ENCODE assay signal across 24 cellular contexts in the genomic region with DNA sequence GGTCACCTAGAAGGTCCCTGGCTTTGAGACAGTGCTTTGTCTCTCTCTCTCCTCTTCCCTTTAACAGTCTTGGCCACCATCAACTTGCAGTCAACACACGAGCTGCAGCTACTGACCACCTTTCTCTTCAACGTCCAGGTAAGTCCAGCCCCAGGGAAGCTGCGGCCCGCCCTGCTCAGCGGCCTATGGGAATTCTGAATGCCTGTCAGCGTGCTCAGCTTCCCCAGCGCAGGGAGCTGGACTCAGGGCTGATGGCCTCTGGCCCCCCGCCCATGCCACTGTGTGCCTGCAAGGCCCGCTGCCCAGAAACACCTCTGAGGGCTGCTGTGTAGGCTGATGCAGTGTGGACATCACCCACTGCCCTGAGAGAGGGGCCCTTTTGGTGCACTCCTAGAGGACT. TPM values are rescaled to one million over a fixed set of nuclear protein-coding genes. Genes with fewer than 3 reads are reported as not detected.
"Had no signal": no experiment of that assay in that cellular context is flagged by ENCODE, and none has a peak within 500 bp of the region (broad histone marks: within the 10 kb centered on the region; RNA-seq: fewer than 3 reads in every experiment).

No MANE protein-coding gene starts in this region.

- H3K27ac ChIP-seq: brain microvascular endothelial cell, cardiac muscle cell, Peyer's patch, RWPE1 had no signal

- ATAC-seq: activated CD8-positive, alpha-beta T cell treated with anti-CD3 and anti-CD28 coated beads, Interleukin-2, amount 10 ng/mL, durations not matched to agents 7 days and 5 days; WTC11 had no signal

- DNase-seq: activated CD4-positive, alpha-beta T cell treated with anti-CD3 and anti-CD28 coated beads for 48 hours; activated CD4-positive, alpha-beta T cell treated with anti-CD3 and anti-CD28 coated beads, Interleukin-2, amount 50 U/mL, for 4 hours; activated CD4-positive, CD25-positive, alpha-beta regulatory T cell treated with anti-CD3 and anti-CD28 coated beads, Interleukin-2, amount 50 U/mL, for 72 hours; activated CD8-positive, alpha-beta memory T cell treated with anti-CD3 and anti-CD28 coated beads, Interleukin-2, amount 50 U/mL, for 48 hours; activated CD8-positive, alpha-beta T cell treated with anti-CD3 and anti-CD28 coated beads, Interleukin-2, amount 10 ng/mL, durations not matched to agents 7 days and 5 days; activated effector memory CD4-positive, alpha-beta T cell treated with Interleukin-2 at 50 U/mL for 16 hours; activated naive CD4-positive, alpha-beta T cell treated with anti-CD3 and anti-CD28 coated beads for 36 hours; activated naive CD8-positive, alpha-beta T cell treated with anti-CD3 and anti-CD28 coated beads for 36 hours; activated T-cell treated with anti-CD3 and anti-CD28 coated beads, Interleukin-2, amount 50 U/mL, for 24 hours; brain microvascular endothelial cell; MG63; MV-4-11; NCI-H1105; NCI-H1436; NCI-H1694 treated with DMSO at 0.1 percent for 48 hours; NCI-H2029 treated with DMSO at 0.1 percent for 48 hours; NCI-H345; NCI-H510A; NCI-H69; SHP77 treated with DMSO at 0.1 percent for 48 hours had no signal

- H3K4me3 ChIP-seq: cardiac muscle cell, MG63, Peyer's patch had no signal

- H3K9me3 ChIP-seq: MG63, Peyer's patch had no signal

- H3K27me3 ChIP-seq: brain microvascular endothelial cell, cardiac muscle cell, MG63, Peyer's patch had no signal

- H3K36me3 ChIP-seq: brain microvascular endothelial cell, cardiac muscle cell, MG63, Peyer's patch had no signal

RNA-seq across cellular contexts. Expression of gene B3GAT1, which starts 47.8 kb away (rescaled TPM):
- polyA plus RNA-seq: cardiac muscle cell had no signal
